2 cellular contexts compared by ENCODE assay signal in the genomic region with DNA sequence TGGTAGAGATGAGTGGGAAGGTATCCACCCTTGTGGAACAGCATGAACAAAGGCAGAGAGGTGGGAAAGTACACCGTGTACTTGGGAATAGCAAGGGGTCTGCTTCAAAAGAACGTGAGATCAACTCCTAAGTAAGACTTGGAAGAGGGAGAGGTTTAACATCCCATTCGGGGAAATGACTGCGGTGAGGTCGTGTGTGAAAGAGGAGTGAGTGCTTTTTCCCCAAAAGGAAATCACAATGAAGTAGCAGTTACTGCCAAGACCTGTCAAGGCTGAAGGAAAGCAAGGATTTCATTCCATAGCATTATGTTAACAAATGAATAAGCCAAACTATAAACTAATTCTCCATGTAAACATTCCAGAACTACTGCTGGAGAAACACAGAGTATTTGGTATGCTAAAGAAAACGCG.
TF ChIP-seq lines count a peak whose summit lies in the region.

No MANE protein-coding gene starts in this region.

TF ChIP-seq in IMR-90, 13 proteins besides CTCF, POLR2A, EP300 and RAD21:
- TF ChIP-seq RFX5 (IDR thresholded peaks at IDR 0.05; ENCODE audit: low read depth, low read length) (no peak), MAFK (IDR thresholded peaks at IDR 0.05; ENCODE audit: low read depth, low read length) (no peak), MXI1 (IDR thresholded peaks at IDR 0.05; ENCODE audit: borderline replicate concordance, low read depth, low read length) (no peak), CEBPB (IDR thresholded peaks at IDR 0.05; ENCODE audit: low read depth, low read length) (no peak), RCOR1 (IDR thresholded peaks at IDR 0.05; ENCODE audit: insufficient replicate concordance, low read length) (no peak), FOS (IDR thresholded peaks at IDR 0.05; ENCODE audit: low read depth, low read length) (no peak), MAZ (IDR thresholded peaks at IDR 0.05; ENCODE audit: borderline replicate concordance, low read depth, low read length) (no peak), CHD1 (IDR thresholded peaks at IDR 0.05; ENCODE audit: low read depth, low read length) (no peak), SMC3 (IDR thresholded peaks at IDR 0.05; ENCODE audit: low read depth, low read length) (no peak), NFE2L2 (IDR thresholded peaks at IDR 0.05; ENCODE audit: low read depth, low read length) (no peak), BHLHE40 (IDR thresholded peaks at IDR 0.05; ENCODE audit: low read depth, low read length) (no peak)
- TF ChIP-seq, protein P1, sequence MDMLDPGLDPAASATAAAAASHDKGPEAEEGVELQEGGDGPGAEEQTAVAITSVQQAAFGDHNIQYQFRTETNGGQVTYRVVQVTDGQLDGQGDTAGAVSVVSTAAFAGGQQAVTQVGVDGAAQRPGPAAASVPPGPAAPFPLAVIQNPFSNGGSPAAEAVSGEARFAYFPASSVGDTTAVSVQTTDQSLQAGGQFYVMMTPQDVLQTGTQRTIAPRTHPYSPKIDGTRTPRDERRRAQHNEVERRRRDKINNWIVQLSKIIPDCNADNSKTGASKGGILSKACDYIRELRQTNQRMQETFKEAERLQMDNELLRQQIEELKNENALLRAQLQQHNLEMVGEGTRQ (IDR thresholded peaks at IDR 0.05; ENCODE audit: low read depth, low read length): no peak
- TF ChIP-seq, protein P2, sequence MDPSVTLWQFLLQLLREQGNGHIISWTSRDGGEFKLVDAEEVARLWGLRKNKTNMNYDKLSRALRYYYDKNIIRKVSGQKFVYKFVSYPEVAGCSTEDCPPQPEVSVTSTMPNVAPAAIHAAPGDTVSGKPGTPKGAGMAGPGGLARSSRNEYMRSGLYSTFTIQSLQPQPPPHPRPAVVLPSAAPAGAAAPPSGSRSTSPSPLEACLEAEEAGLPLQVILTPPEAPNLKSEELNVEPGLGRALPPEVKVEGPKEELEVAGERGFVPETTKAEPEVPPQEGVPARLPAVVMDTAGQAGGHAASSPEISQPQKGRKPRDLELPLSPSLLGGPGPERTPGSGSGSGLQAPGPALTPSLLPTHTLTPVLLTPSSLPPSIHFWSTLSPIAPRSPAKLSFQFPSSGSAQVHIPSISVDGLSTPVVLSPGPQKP (IDR thresholded peaks at IDR 0.05; ENCODE audit: borderline replicate concordance, low read depth, low read length): no peak

TF ChIP-seq in H1, 55 proteins besides CTCF, POLR2A, EP300 and RAD21:
- TF ChIP-seq, protein P3, sequence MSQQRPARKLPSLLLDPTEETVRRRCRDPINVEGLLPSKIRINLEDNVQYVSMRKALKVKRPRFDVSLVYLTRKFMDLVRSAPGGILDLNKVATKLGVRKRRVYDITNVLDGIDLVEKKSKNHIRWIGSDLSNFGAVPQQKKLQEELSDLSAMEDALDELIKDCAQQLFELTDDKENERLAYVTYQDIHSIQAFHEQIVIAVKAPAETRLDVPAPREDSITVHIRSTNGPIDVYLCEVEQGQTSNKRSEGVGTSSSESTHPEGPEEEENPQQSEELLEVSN (IDR thresholded peaks at IDR 0.05): no peak
- TF ChIP-seq EZH2 (IDR thresholded peaks at IDR 0.05; ENCODE audit: low read depth, low read length, severe bottlenecking) (no peak), PHF8 (conservative IDR thresholded peaks at IDR 0.05; ENCODE audit: low read depth, low read length) (no peak), ZNF274 (IDR thresholded peaks at IDR 0.05; ENCODE audit: borderline replicate concordance, extremely low read depth, low read length) (no peak), CHD7 (IDR thresholded peaks at IDR 0.05; ENCODE audit: insufficient replicate concordance, low read length) (no peak), GABPA (IDR thresholded peaks at IDR 0.05; ENCODE audit: borderline replicate concordance, insufficient read depth, low read length) (no peak), CBX5 (IDR thresholded peaks at IDR 0.05; ENCODE audit: low read depth, low read length) (no peak), SP4 (IDR thresholded peaks at IDR 0.05; ENCODE audit: low read length) (no peak)
- TF ChIP-seq, protein P4, sequence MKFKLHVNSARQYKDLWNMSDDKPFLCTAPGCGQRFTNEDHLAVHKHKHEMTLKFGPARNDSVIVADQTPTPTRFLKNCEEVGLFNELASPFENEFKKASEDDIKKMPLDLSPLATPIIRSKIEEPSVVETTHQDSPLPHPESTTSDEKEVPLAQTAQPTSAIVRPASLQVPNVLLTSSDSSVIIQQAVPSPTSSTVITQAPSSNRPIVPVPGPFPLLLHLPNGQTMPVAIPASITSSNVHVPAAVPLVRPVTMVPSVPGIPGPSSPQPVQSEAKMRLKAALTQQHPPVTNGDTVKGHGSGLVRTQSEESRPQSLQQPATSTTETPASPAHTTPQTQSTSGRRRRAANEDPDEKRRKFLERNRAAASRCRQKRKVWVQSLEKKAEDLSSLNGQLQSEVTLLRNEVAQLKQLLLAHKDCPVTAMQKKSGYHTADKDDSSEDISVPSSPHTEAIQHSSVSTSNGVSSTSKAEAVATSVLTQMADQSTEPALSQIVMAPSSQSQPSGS (IDR thresholded peaks at IDR 0.05; ENCODE audit: low read length): no peak
